14 cellular contexts compared by ENCODE assay signal in the genomic region with DNA sequence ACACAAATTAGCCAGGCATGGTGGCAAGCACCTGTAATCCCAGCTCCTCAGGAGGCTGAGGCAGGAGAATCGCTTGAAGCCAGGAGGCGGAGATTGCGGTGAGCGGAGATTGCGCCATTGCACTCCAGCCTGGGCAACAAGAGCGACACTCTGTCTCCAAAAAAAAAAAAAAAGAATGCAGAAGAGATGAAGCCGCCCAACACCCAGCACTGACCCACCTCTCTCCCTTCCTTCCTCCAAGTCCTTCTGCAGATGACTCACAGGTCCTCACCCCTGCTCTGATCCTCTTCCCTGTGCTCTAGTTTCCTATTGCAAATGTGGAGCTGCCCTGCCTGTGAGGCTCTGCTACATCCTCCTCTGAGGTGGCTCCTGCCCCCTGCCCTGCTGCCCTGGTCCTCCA. TPM values are rescaled to one million over a fixed set of nuclear protein-coding genes. Genes with fewer than 3 reads are reported as not detected.
DNase-seq lines count a peak whose midpoint lies in the region; ATAC-seq and TF ChIP-seq lines count a peak whose summit lies in the region.
"Had no signal": no experiment of that assay in that cellular context is flagged by ENCODE, and none has a peak within 500 bp of the region (broad histone marks: within the 10 kb centered on the region; RNA-seq: fewer than 3 reads in every experiment).

No MANE protein-coding gene starts in this region.

- no peak for TF ChIP-seq CTCF in left lung (IDR thresholded peaks at IDR 0.05)
- TF ChIP-seq CTCF in transverse colon (IDR thresholded peaks at IDR 0.05) = no peak

- H3K9me3 ChIP-seq in left lung (no peaks in the 10 kb centered on the region), transverse colon (no peaks in the 10 kb centered on the region)

- no peaks in the 10 kb centered on the region for H3K27me3 Mint-ChIP-seq in activated naive CD8-positive, alpha-beta T cell treated with anti-CD3 and anti-CD28 coated beads for 36 hours

- intact Hi-C loops in left lung (cut with DNase I) (no loop called here), transverse colon (cut with DNase I; ENCODE audit: low total_unique reads) (no loop called here)

- peak; percentile 86 for ATAC-seq in left lung
- no peak for ATAC-seq in HG02840 (IDR thresholded peaks at IDR 0.05; ENCODE audit: low FRiP score, unreplicated experiment)

- H3K4me3 ChIP-seq in left lung = no peak overlapping the region
- H3K4me3 ChIP-seq in transverse colon = no peak overlapping the region

- H3K27ac Mint-ChIP-seq in activated naive CD8-positive, alpha-beta T cell treated with anti-CD3 and anti-CD28 coated beads for 36 hours = no peak overlapping the region
- H3K27ac Mint-ChIP-seq: brain had no signal

- H3K4me3 Mint-ChIP-seq in activated naive CD8-positive, alpha-beta T cell treated with anti-CD3 and anti-CD28 coated beads for 36 hours = no peak overlapping the region
- H3K4me3 Mint-ChIP-seq: brain had no signal

- peak; percentile 90 for DNase-seq in AML-193 (lab: John Stamatoyannopoulos, UW)
- DNase-seq in HT-29 (ENCODE audit: low spot score) = peak; percentile 23
- DNase-seq in SIG-M5 treated with dmso at 0.1 percent for 504 hours (lab: John Stamatoyannopoulos, UW; ENCODE audit: unreplicated experiment) = peak; percentile 89
- DNase-seq in left lung = peak in 1 of 2 donors; percentile 51
- no peak for DNase-seq in retina
- no peak for DNase-seq in activated naive CD8-positive, alpha-beta T cell treated with anti-CD3 and anti-CD28 coated beads for 36 hours
- DNase-seq in transverse colon = no peak
- DNase-seq: activated naive CD4-positive, alpha-beta T cell; NCI-H774; SHP77 treated with DMSO at 0.1 percent for 48 hours had no signal

- in situ Hi-C loops in transverse colon (cut with MboI; ENCODE audit: low pct_ligation_motif_present in 1 of 4, low pct_unique_long_range_greater_than_20kb in 1 of 4, low sequenced_read_pairs in 3 of 4) = loop anchor here in 1 of 4 donors (25.0 kb wide), 1 partner anchor 131 kb away; a partner anchor contains a TSS

- TF ChIP-seq EP300 in transverse colon (IDR thresholded peaks at IDR 0.05; ENCODE audit: low read depth) = no peak

- H3K27ac ChIP-seq in left lung (no peak overlapping the region), transverse colon (no peak overlapping the region)

- H3K9me3 Mint-ChIP-seq in activated naive CD8-positive, alpha-beta T cell treated with anti-CD3 and anti-CD28 coated beads for 36 hours = no peaks in the 10 kb centered on the region

- H3K27me3 ChIP-seq in left lung = peaks cover 0 to 15% of the 10 kb centered on the region in 2 donors
- H3K27me3 ChIP-seq in transverse colon = no peaks in the 10 kb centered on the region

- TF ChIP-seq POLR2A in transverse colon (IDR thresholded peaks at IDR 0.05) = no peak

- peaks cover 3% of the 10 kb centered on the region for H3K4me1 Mint-ChIP-seq in activated naive CD8-positive, alpha-beta T cell treated with anti-CD3 and anti-CD28 coated beads for 36 hours

- H3K36me3 Mint-ChIP-seq in activated naive CD8-positive, alpha-beta T cell treated with anti-CD3 and anti-CD28 coated beads for 36 hours = no peaks in the 10 kb centered on the region
- H3K36me3 Mint-ChIP-seq: brain had no signal

- H3K36me3 ChIP-seq in left lung (no peaks in the 10 kb centered on the region), transverse colon (no peaks in the 10 kb centered on the region)

- WGBS in transverse colon (ENCODE audit: low coverage in 1 of 2), 2 donors = 93% methylated on average over 7 of the region's 7 CpGs; no CpG with 5 or more reads in 1 of the 2 donors

- H3K4me1 ChIP-seq in left lung (peaks cover 0 to 9% of the 10 kb centered on the region in 2 donors), transverse colon (peaks cover 0 to 21% (median 9%) of the 10 kb centered on the region in 4 donors)

RNA-seq across cellular contexts. Expression of a gene that starts 22.0 kb away (rescaled TPM):
- total RNA-seq in HT-29 (2014; rRNA removed; shearing (Covaris generic)) = not detected in 2 replicates
- not detected for total RNA-seq in left lung
- total RNA-seq in activated naive CD8-positive, alpha-beta T cell treated with anti-CD3 and anti-CD28 coated beads for 36 hours = not detected
- total RNA-seq in transverse colon = not detected
- total RNA-seq: osteoblast, temporal lobe had no signal

Comparison
In these comparisons a context has a peak if more than half of its experiments do, and no peak if none do; other contexts are left out.
1. DNase-seq: peak in AML-193 (2 of 2), HT-29 (single experiment) and SIG-M5 treated with dmso at 0.1 percent for 504 hours (single experiment); none in retina (single experiment), activated naive CD8-positive, alpha-beta T cell treated with anti-CD3 and anti-CD28 coated beads for 36 hours (single experiment) and transverse colon (single experiment).